In the genomic region with DNA sequence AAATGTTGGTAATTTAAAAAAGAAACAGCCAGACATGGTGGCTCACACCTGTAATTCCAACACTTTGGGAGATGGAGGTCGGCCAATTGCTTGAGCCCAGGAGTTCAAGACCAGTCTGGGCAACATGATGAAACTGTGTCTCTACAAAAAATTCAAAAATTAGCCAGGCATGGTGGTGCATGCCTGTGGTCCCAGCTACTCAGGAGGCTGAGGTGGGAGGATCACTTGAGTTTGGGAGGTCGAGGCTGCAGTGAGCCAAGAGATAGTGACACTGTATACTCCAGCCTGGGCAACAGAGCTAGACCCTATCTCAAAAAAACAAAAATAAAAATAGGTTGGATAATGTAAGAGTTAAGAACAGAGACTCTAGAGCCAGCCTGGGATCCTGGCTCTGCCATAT, we compare ENCODE assay signal across 7 cellular contexts. TPM values are rescaled to one million over a fixed set of nuclear protein-coding genes. Genes with fewer than 3 reads are reported as not detected.
DNase-seq lines count a peak whose midpoint lies in the region; ATAC-seq, FAIRE-seq and TF ChIP-seq lines count a peak whose summit lies in the region.
"Not testable (repeated sequence)": the region's sequence is repeated elsewhere in the genome, so short reads cannot be mapped to it uniquely, and the experiment has no call there.

No MANE protein-coding gene starts in this region.

- not testable (repeated sequence) for FAIRE-seq in GM12878 (lab: Jason Lieb, UNC)

- DNase-seq in CD4-positive, alpha-beta T cell; WTC11 (ENCODE audit: low spot score); activated T-cell treated with anti-CD3 and anti-CD28 coated beads, Interleukin-2, amount 50 U/mL, for 4 hours; GM12878 (ENCODE audit: low read depth, low spot score); immature natural killer cell; spleen: not testable (repeated sequence)

- not testable (repeated sequence) for H3K36me3 ChIP-seq in Loucy (ENCODE audit: insufficient read depth, low read length); GM12878 (ENCODE audit: control insufficient read depth in 2 of 2, insufficient read depth in 2 of 2, low read length in 1 of 2); spleen

- BruUV-seq in GM12878 (replicated peaks; lab: Mats Ljungman, UMichigan): not testable (repeated sequence)

- H3K36me3 Mint-ChIP-seq in CD4-positive, alpha-beta T cell (ENCODE audit: low read depth); WTC11; activated T-cell treated with anti-CD3 and anti-CD28 coated beads, Interleukin-2, amount 50 U/mL, for 4 hours (ENCODE audit: insufficient read depth); immature natural killer cell: not testable (repeated sequence)

- intact Hi-C loops in CD4-positive, alpha-beta T cell (cut with DNase I, micrococcal nuclease); GM12878 (cut with micrococcal nuclease; ENCODE audit: unreplicated experiment); spleen (cut with DNase I; ENCODE audit: low total_unique reads): not testable (repeated sequence)

- not testable (repeated sequence) for H4K20me1 ChIP-seq in Loucy (ENCODE audit: insufficient read depth, low read length, poor library complexity, severe bottlenecking); GM12878 (ENCODE audit: control insufficient read depth, insufficient read depth)

- not testable (repeated sequence) for TF ChIP-seq EP300 in GM12878 (IDR thresholded peaks at IDR 0.05; ENCODE audit: borderline replicate concordance in 1 of 2, control insufficient read depth in 1 of 2, low read depth in 2 of 2, low read length in 2 of 2)

- not testable (repeated sequence) for H3K27me3 Mint-ChIP-seq in CD4-positive, alpha-beta T cell; WTC11 (ENCODE audit: low read depth); activated T-cell treated with anti-CD3 and anti-CD28 coated beads, Interleukin-2, amount 50 U/mL, for 4 hours (ENCODE audit: low read depth)
- peaks cover 13 to 14% (median 14%) of the 10 kb centered on the region in 3 donors for H3K27me3 Mint-ChIP-seq in immature natural killer cell (ENCODE audit: low read depth in 3 of 3)

- H3K4me3 Mint-ChIP-seq in CD4-positive, alpha-beta T cell; WTC11: not testable (repeated sequence)
- peak overlapping the region; percentile 20 for H3K4me3 Mint-ChIP-seq in activated T-cell treated with anti-CD3 and anti-CD28 coated beads, Interleukin-2, amount 50 U/mL, for 4 hours
- H3K4me3 Mint-ChIP-seq in immature natural killer cell: peak overlapping the region in 4 of 5 donors; percentile 69 to 84 (median 78)

- H3K4me2 ChIP-seq in Loucy (ENCODE audit: low read depth, low read length, poor library complexity, severe bottlenecking) (peak overlapping the region; percentile 33), GM12878 (ENCODE audit: control insufficient read depth, insufficient read depth) (peak overlapping the region; percentile 78; the same call in 1 of the 2 replicates)

- H2AFZ ChIP-seq in Loucy (ENCODE audit: low read length) (peak overlapping the region; percentile 61; the same call in 1 of the 2 replicates), GM12878 (ENCODE audit: control insufficient read depth, low read depth, low read length) (peak overlapping the region; percentile 31)

- not testable (repeated sequence) for H3K79me2 ChIP-seq in Loucy (ENCODE audit: insufficient read depth, low read length); GM12878 (ENCODE audit: control insufficient read depth, insufficient read depth, low read length)

- peaks cover 22% of the 10 kb centered on the region for H3K4me1 ChIP-seq in Loucy (ENCODE audit: insufficient read depth, low read length, poor library complexity, severe bottlenecking)
- H3K4me1 ChIP-seq in GM12878 (ENCODE audit: control insufficient read depth, insufficient read depth, low read length): peaks cover 20% of the 10 kb centered on the region
- peaks cover 5 to 64% (median 30%) of the 10 kb centered on the region in 6 donors for H3K4me1 ChIP-seq in spleen

- RAD21 ChIA-PET in GM12878 (lab: Charles Lee; ENCODE audit: unreplicated experiment): interaction anchor here (1.2 to 5.3 kb wide), 4 partner anchors 9 to 114 kb away, joined by 7 to 49 read pairs (median 40); partner anchors contain the start of gene SLC39A10

- POLR2A ChIA-PET in CD4-positive, alpha-beta T cell (lab: Charles Lee): interaction anchor here (0.7 kb wide), 1 partner anchor 8 kb away, joined by 3 read pairs; the partner anchor contains the start of gene SLC39A10
- POLR2A ChIA-PET in WTC11 (lab: Charles Lee); GM12878 (lab: Charles Lee): not testable (repeated sequence)

- H3K4me1 Mint-ChIP-seq in CD4-positive, alpha-beta T cell (ENCODE audit: low read depth): peaks cover 15% of the 10 kb centered on the region
- H3K4me1 Mint-ChIP-seq in WTC11 (peaks cover 32% of the 10 kb centered on the region), immature natural killer cell (peaks cover 30 to 42% of the 10 kb centered on the region in 2 donors)
- peaks cover 26% of the 10 kb centered on the region for H3K4me1 Mint-ChIP-seq in activated T-cell treated with anti-CD3 and anti-CD28 coated beads, Interleukin-2, amount 50 U/mL, for 4 hours (ENCODE audit: low read depth)

- not testable (repeated sequence) for H3K9me3 Mint-ChIP-seq in CD4-positive, alpha-beta T cell; WTC11; activated T-cell treated with anti-CD3 and anti-CD28 coated beads, Interleukin-2, amount 50 U/mL, for 4 hours; immature natural killer cell

- H3K4me3 ChIP-seq in Loucy (ENCODE audit: low read length, poor library complexity, severe bottlenecking); GM12878; spleen: not testable (repeated sequence)

- TF ChIP-seq POLR2A in GM12878 (IDR thresholded peaks at IDR 0.05; ENCODE audit: low read depth, low read length); spleen (IDR thresholded peaks at IDR 0.05): not testable (repeated sequence)

- H3K9me2 ChIP-seq in Loucy (replicated peaks; ENCODE audit: low read depth, low read length): not testable (repeated sequence)

- not testable (repeated sequence) for H3K9me3 ChIP-seq in CD4-positive, alpha-beta T cell (ENCODE audit: control insufficient read depth, low read length); Loucy (ENCODE audit: insufficient read depth, low read depth, low read length); GM12878 (replicated peaks; ENCODE audit: control insufficient read depth, insufficient read depth, low read length); spleen

- H3K27ac ChIP-seq in CD4-positive, alpha-beta T cell (ENCODE audit: low read depth, low read length): not testable (repeated sequence)
- H3K27ac ChIP-seq in GM12878 (ENCODE audit: control insufficient read depth, insufficient read depth) (peak overlapping the region; percentile 27), spleen (peak overlapping the region; percentile 44 to 85 (median 78))

- ATAC-seq in CD4-positive, alpha-beta T cell (ENCODE audit: poor library complexity); WTC11; activated T-cell treated with anti-CD3 and anti-CD28 coated beads, Interleukin-2, amount 50 U/mL, for 4 hours; GM12878: not testable (repeated sequence)

- in situ Hi-C loops in GM12878 (cut with MboI): not testable (repeated sequence)

- WGBS in GM12878 (ENCODE audit: insufficient coverage, insufficient replicate concordance, low lambda C conversion rate, missing lambda C conversion rate): 95% methylated on average over 2 of the region's 2 CpGs
- 91 to 100% (median 96%) methylated on average over 2 of the region's 2 CpGs for WGBS in spleen, 5 donors

- not testable (repeated sequence) for H3K9ac ChIP-seq in Loucy (ENCODE audit: low read depth, low read length, poor library complexity, severe bottlenecking); GM12878 (ENCODE audit: control insufficient read depth, insufficient read depth, low read length)

- SMC1A ChIA-PET in GM12878 (lab: Charles Lee; ENCODE audit: uncharacterized antibody, unreplicated experiment): interaction anchor here (0.8 to 6.9 kb wide), 8 partner anchors 8 to 453 kb away, joined by 3 to 61 read pairs (median 13); partner anchors contain the start of gene SLC39A10

- CTCF ChIA-PET in CD4-positive, alpha-beta T cell (lab: Charles Lee): interaction anchor here (0.9 kb wide), 1 partner anchor 12 kb away, joined by 3 read pairs; no protein-coding TSS in a partner anchor
- CTCF ChIA-PET in WTC11 (lab: Charles Lee): not testable (repeated sequence)
- CTCF ChIA-PET in GM12878 (lab: Yijun Ruan, JAX): interaction anchor here (0.7 to 1.2 kb wide), 2 partner anchors 9 to 12 kb away, joined by 3 to 5 read pairs; partner anchors contain the start of gene SLC39A10

- H3K27ac Mint-ChIP-seq in CD4-positive, alpha-beta T cell: peak overlapping the region; percentile 37
- not testable (repeated sequence) for H3K27ac Mint-ChIP-seq in WTC11
- peak overlapping the region; percentile 59 to 99 (median 90) for H3K27ac Mint-ChIP-seq in immature natural killer cell

- H3F3A ChIP-seq in Loucy (ENCODE audit: low read depth): not testable (repeated sequence)

- not testable (repeated sequence) for H3K27me3 ChIP-seq in CD4-positive, alpha-beta T cell (ENCODE audit: control insufficient read depth, insufficient read depth, low read length); Loucy (ENCODE audit: insufficient read depth, low read length, poor library complexity, severe bottlenecking); GM12878 (replicated peaks in 1 of 2; ENCODE audit: control insufficient read depth in 2 of 2, insufficient read depth in 2 of 2, low read length in 1 of 2); spleen (replicated peaks in 1 of 7)

- not testable (repeated sequence) for TF ChIP-seq RAD21 in GM12878 (IDR thresholded peaks at IDR 0.05; ENCODE audit: insufficient read depth, low read depth, low read length)

- not testable (repeated sequence) for TF ChIP-seq CTCF in CD4-positive, alpha-beta T cell (IDR thresholded peaks at IDR 0.05); Loucy (conservative IDR thresholded peaks at IDR 0.05; ENCODE audit: low read length); WTC11 (IDR thresholded peaks at IDR 0.05); GM12878 (IDR thresholded peaks at IDR 0.05 in 2 of 3, conservative IDR thresholded peaks at IDR 0.05 in 1 of 3; ENCODE audit: control insufficient read depth in 2 of 3, extremely low read depth in 1 of 3, insufficient read depth in 1 of 3, low read depth in 3 of 3, low read length in 3 of 3); spleen (IDR thresholded peaks at IDR 0.05 in 8 of 11, conservative IDR thresholded peaks at IDR 0.05 in 3 of 11)

RNA-seq across cellular contexts. Expression of gene SLC39A10, which starts 8.7 kb away (rescaled TPM):
- 10 to 100 TPM; 38.2 to 39.4 TPM for total RNA-seq in CD4-positive, alpha-beta T cell
- total RNA-seq in WTC11 (2021) (141 to 167 TPM (median 144 TPM) in 3 replicates), GM12878 (2014; rRNA removed) (10.1 and 11.4 TPM in 2 replicates), GM12878 (2014; rRNA removed; fragmentation: Illumina TruSeq; extraction: Trizol) (14.0 and 14.1 TPM in 2 replicates), GM12878 (2021) (13.3 and 14.2 TPM in 2 replicates), spleen (10 to 100 TPM; 47.7 to 78.1 (median 60.7) TPM)
- total RNA-seq in activated T-cell treated with anti-CD3 and anti-CD28 coated beads, Interleukin-2, amount 50 U/mL, for 4 hours: 10 to 100 TPM; 17.1 to 21.2 (median 17.8) TPM
- 94.5 and 106 TPM in 2 replicates for total RNA-seq in GM12878 (2013; cell fraction: nucleolus; rRNA removed)
- polyA plus RNA-seq in GM12878 (2011; ENCODE audit: low read depth): 1.7 TPM
- polyA plus RNA-seq in GM12878 (2011; rRNA removed) (23.6 and 32.9 TPM in 2 replicates), GM12878 (2014; fragmentation: Illumina TruSeq; extraction: Trizol) (7.8 and 8.4 TPM in 2 replicates), GM12878 (2014; fragmentation: Nextera tagmentation; extraction: Ambion mirVana) (1 to 10 TPM; 2.0 to 4.9 TPM), GM12878 (2014; rRNA removed) (3.6 and 5.6 TPM in 2 replicates), GM12878 (2016; fragmentation: Nextera tagmentation; extraction: Ambion mirVana) (1 to 10 TPM; 7.0 to 7.5 TPM), immature natural killer cell (10 to 100 TPM; 10.2 to 18.9 (median 17.5) TPM), spleen (10 to 100 TPM in 1 of 3 donors, 1 to 10 TPM in 2; 7.9 to 14.4 (median 8.3) TPM)
- 8.8 and 9.4 TPM in 2 replicates for polyA plus RNA-seq in GM12878 (2011; cell fraction: cytosol; rRNA removed)
- polyA plus RNA-seq in GM12878 (2011; cell fraction: nucleus; rRNA removed): 31.1 and 37.4 TPM in 2 replicates
- 2.7 and 4.5 TPM in 2 replicates for polyA plus RNA-seq in GM12878 (2012)
- 42.9 and 73.1 TPM in 2 replicates for polyA minus RNA-seq in GM12878 (2011; rRNA and poly(A)+ RNA removed)
- polyA minus RNA-seq in GM12878 (2011; cell fraction: cytosol; rRNA and poly(A)+ RNA removed): 17.7 and 18.4 TPM in 2 replicates
- polyA minus RNA-seq in GM12878 (2011; cell fraction: nucleus; rRNA and poly(A)+ RNA removed): 42.1 and 54.2 TPM in 2 replicates
